ENCODE assay signal across 30 cellular contexts in the genomic region with DNA sequence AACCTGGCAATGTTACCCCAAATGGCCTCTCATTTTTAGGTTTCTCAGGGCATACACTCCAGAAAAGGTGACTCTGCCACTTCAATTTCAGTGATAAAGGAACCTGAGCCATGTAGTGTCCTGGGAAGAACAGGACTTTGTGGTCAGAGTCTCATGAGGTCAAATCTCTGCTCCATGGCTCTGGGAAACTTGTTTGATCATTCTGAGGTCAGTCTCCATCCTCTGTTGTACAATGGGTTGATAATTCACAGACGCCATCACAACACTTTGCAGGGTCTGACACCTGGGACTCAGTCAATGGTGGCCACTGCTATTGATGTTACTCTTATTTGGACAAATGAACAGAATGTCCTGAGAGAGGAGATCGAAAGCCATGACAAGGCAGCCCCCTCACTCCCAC. TPM values are rescaled to one million over a fixed set of nuclear protein-coding genes. Genes with fewer than 3 reads are reported as not detected.
"Had no signal": no experiment of that assay in that cellular context is flagged by ENCODE, and none has a peak within 500 bp of the region (broad histone marks: within the 10 kb centered on the region; RNA-seq: fewer than 3 reads in every experiment).

No MANE protein-coding gene starts in this region.

- H3K4me1 Mint-ChIP-seq: endodermal cell; stimulated activated memory B cell treated with anti-CD40 and anti-IgM and Interleukin-4, amounts not matched to agents 10 μg/mL and 1 μg/mL and 100 μg/mL, for 72 hours had no signal

- H3K4me3 Mint-ChIP-seq: endodermal cell; stimulated activated memory B cell treated with anti-CD40 and anti-IgM and Interleukin-4, amounts not matched to agents 10 μg/mL and 1 μg/mL and 100 μg/mL, for 72 hours; stimulated activated naive CD8-positive, alpha-beta T cell treated with anti-CD3 and anti-CD28 coated beads, Interleukin-15, Interleukin-2, amounts not matched to agents 100 ng/mL and 50 ng/mL, for 24 hours had no signal

- FAIRE-seq: endothelial cell of umbilical vein, pancreas had no signal

- H3K9me3 Mint-ChIP-seq: endodermal cell; naive B cell; nephron; stimulated activated memory B cell treated with anti-CD40 and anti-IgM and Interleukin-4, amounts not matched to agents 10 μg/mL and 1 μg/mL and 100 μg/mL, for 72 hours; stimulated activated naive CD8-positive, alpha-beta T cell treated with anti-CD3 and anti-CD28 coated beads, Interleukin-15, Interleukin-2, amounts not matched to agents 100 ng/mL and 50 ng/mL, for 24 hours had no signal

- ATAC-seq: foreskin keratinocyte; left colon; left ventricle myocardium superior; stimulated activated memory B cell treated with anti-CD40 and anti-IgM and Interleukin-4, amounts not matched to agents 10 μg/mL and 1 μg/mL and 100 μg/mL, for 72 hours; upper lobe of right lung had no signal

- H3K27ac Mint-ChIP-seq: endodermal cell; stimulated activated memory B cell treated with anti-CD40 and anti-IgM and Interleukin-4, amounts not matched to agents 10 μg/mL and 1 μg/mL and 100 μg/mL, for 72 hours; stimulated activated naive CD8-positive, alpha-beta T cell treated with anti-CD3 and anti-CD28 coated beads, Interleukin-15, Interleukin-2, amounts not matched to agents 100 ng/mL and 50 ng/mL, for 24 hours had no signal

- DNase-seq: colonic mucosa; effector CD4-positive, alpha-beta T cell; endodermal cell; erythroblast; foreskin keratinocyte; hippocampal formation; left colon; left ventricle myocardium superior; mesendoderm; naive B cell; nucleus accumbens; pancreas; retina; right lobe of liver; spleen; stimulated activated CD4-positive, alpha-beta T cell treated with anti-CD3 and anti-CD28 coated beads, Interleukin-15, amount 100 ng/mL, for 24 hours; stimulated activated CD4-positive, alpha-beta T cell treated with anti-CD3 and anti-CD28 coated beads, Interleukin-1b, Interleukin-23, amount 100 ng/mL, for 48 hours; stimulated activated CD4-positive, alpha-beta T cell treated with anti-CD3 and anti-CD28 coated beads, Interleukin-4, amount 100 ng/mL, for 24 hours; tibial artery; upper lobe of right lung had no signal

- H3K36me3 Mint-ChIP-seq: naive B cell; stimulated activated memory B cell treated with anti-CD40 and anti-IgM and Interleukin-4, amounts not matched to agents 10 μg/mL and 1 μg/mL and 100 μg/mL, for 72 hours had no signal

RNA-seq across cellular contexts. Expression of a gene that starts 31.1 kb away (rescaled TPM):
- total RNA-seq: endodermal cell had no signal

RNA-seq across cellular contexts. Expression of a gene that starts 51.1 kb away (rescaled TPM):
- total RNA-seq: cerebellum, colonic mucosa, dermis microvascular lymphatic vessel endothelial cell, endodermal cell, endothelial cell of umbilical vein, foreskin keratinocyte, kidney epithelial cell, left colon, left ventricle myocardium superior, lung microvascular endothelial cell, prostate gland, spleen, temporal lobe, upper lobe of right lung had no signal
